29 cellular contexts compared by ENCODE assay signal in genomic region chr21:22573834-22574233, GRCh38.
"Had no signal": no experiment of that assay in that cellular context is flagged by ENCODE, and none has a peak within 500 bp of the region (broad histone marks: within the 10 kb centered on the region; RNA-seq: fewer than 3 reads in every experiment).

No MANE protein-coding gene starts in this region.

- H3K27ac ChIP-seq: brain microvascular endothelial cell, coronary artery, dorsolateral prefrontal cortex, esophagus muscularis mucosa, foreskin keratinocyte, gastrocnemius medialis, heart right ventricle had no signal

- H3K4me1 ChIP-seq: foreskin keratinocyte, gastrocnemius medialis, heart right ventricle had no signal

- ATAC-seq: activated CD4-positive, alpha-beta T cell treated with anti-CD3 and anti-CD28 coated beads for 36 hours; activated CD8-positive, alpha-beta memory T cell treated with anti-CD3 and anti-CD28 coated beads, Interleukin-2, amount 10 ng/mL, durations not matched to agents 7 days and 5 days; activated CD8-positive, alpha-beta T cell treated with anti-CD3 and anti-CD28 coated beads, Interleukin-2, amount 10 ng/mL, durations not matched to agents 7 days and 5 days; activated T-cell treated with anti-CD3 and anti-CD28 coated beads, Interleukin-2, amount 50 U/mL, for 72 hours; foreskin keratinocyte; gastrocnemius medialis; heart right ventricle; T-helper 17 cell had no signal

- H3K27me3 ChIP-seq: brain microvascular endothelial cell, dorsolateral prefrontal cortex, foreskin keratinocyte, gastrocnemius medialis, heart right ventricle had no signal

- FAIRE-seq: astrocyte, bronchial epithelial cell had no signal

- H3K4me3 ChIP-seq: coronary artery, dorsolateral prefrontal cortex, esophagus muscularis mucosa, gastrocnemius medialis, heart right ventricle had no signal

- H3K36me3 ChIP-seq: brain microvascular endothelial cell, esophagus muscularis mucosa, gastrocnemius medialis, heart right ventricle had no signal

- DNase-seq: activated CD4-positive, alpha-beta memory T cell treated with anti-CD3 and anti-CD28 coated beads for 36 hours; activated CD4-positive, alpha-beta T cell treated with anti-CD3 and anti-CD28 coated beads for 36 hours; activated CD4-positive, alpha-beta T cell treated with anti-CD3 and anti-CD28 coated beads, Interleukin-2, amount 10 ng/mL, durations not matched to agents 24 days and 14 days; activated CD4-positive, CD25-positive, alpha-beta regulatory T cell; activated CD4-positive, CD25-positive, alpha-beta regulatory T cell treated with anti-CD3 and anti-CD28 coated beads, Interleukin-2, amount 50 U/mL, for 72 hours; activated CD8-positive, alpha-beta memory T cell treated with anti-CD3 and anti-CD28 coated beads, Interleukin-2, amount 10 ng/mL, durations not matched to agents 7 days and 5 days; activated CD8-positive, alpha-beta memory T cell treated with anti-CD3 and anti-CD28 coated beads, Interleukin-2, amount 50 U/mL, for 4 hours; activated CD8-positive, alpha-beta T cell treated with anti-CD3 and anti-CD28 coated beads, Interleukin-2, amount 10 ng/mL, durations not matched to agents 7 days and 5 days; activated gamma-delta T cell; activated naive CD4-positive, alpha-beta T cell treated with anti-CD3 and anti-CD28 coated beads, Interleukin-2, amount 50 U/mL, for 16 hours; activated naive CD4-positive, alpha-beta T cell treated with Interleukin-2 at 50 U/mL for 16 hours; activated T-cell treated with anti-CD3 and anti-CD28 coated beads, Interleukin-2, amount 50 U/mL, for 1 hour; activated T-cell treated with anti-CD3 and anti-CD28 coated beads, Interleukin-2, amount 50 U/mL, for 72 hours; amniotic stem cell; anterior cingulate cortex; brain microvascular endothelial cell; dorsolateral prefrontal cortex; effector memory CD4-positive, alpha-beta T cell; endodermal cell; erythroblast; foreskin keratinocyte; gastrocnemius medialis; heart right ventricle; T-helper 1 cell; T-helper 17 cell had no signal

- H3K9me3 ChIP-seq: esophagus muscularis mucosa, gastrocnemius medialis, heart right ventricle had no signal
